ENCODE assay signal across 27 cellular contexts in the genomic region with DNA sequence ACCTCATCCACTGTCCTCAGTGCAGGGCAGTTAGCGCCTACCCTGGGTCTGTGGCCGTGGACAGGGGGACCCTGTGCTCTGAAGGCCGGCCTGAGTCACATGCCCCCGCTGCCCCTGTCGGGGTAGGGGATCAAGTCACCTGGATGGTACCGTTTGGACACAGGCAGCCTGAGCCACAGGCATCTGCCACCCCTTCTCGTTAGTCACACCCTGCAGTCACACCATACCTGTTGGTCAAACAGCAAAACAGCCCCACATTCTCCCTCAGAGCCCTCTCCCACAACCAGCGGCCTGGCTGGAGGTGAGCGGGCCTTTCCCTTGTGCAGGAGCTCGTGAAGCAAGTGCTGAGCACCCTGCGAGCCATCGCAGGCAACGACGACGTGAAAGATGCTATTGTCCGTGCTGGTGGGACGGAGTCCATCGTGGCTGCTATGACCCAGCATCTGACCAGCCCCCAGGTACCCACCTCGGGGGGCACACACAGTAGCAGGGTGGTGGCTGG.
"Had no signal": no experiment of that assay in that cellular context is flagged by ENCODE, and none has a peak within 500 bp of the region (broad histone marks: within the 10 kb centered on the region; RNA-seq: fewer than 3 reads in every experiment).

No MANE protein-coding gene starts in this region.

- H3K4me3 ChIP-seq: colonic mucosa, esophagus squamous epithelium, gastrocnemius medialis, heart right ventricle, left lung, lower lobe of right lung, mucosa of descending colon had no signal

- ATAC-seq: effector memory CD8-positive, alpha-beta T cell; esophagus mucosa; gastrocnemius medialis; heart right ventricle; left cardiac atrium; left lung; left ventricle myocardium superior; lower lobe of right lung; mucosa of descending colon had no signal

- H3K4me3 Mint-ChIP-seq: dendritic cell treated with granulocyte-macrophage colony-stimulating factor and Interleukin-4, amounts not matched to agents 40 ng/mL and 50 ng/mL, for 4 days; effector memory CD8-positive, alpha-beta T cell; endodermal cell; mesothelial cell of epicardium had no signal

- H3K27ac Mint-ChIP-seq: dendritic cell treated with granulocyte-macrophage colony-stimulating factor and Interleukin-4, amounts not matched to agents 40 ng/mL and 50 ng/mL, for 4 days; effector memory CD8-positive, alpha-beta T cell; endodermal cell; mesothelial cell of epicardium had no signal

- DNase-seq: colonic mucosa; cortex of kidney; effector CD8-positive, alpha-beta T cell; effector memory CD8-positive, alpha-beta T cell; endodermal cell; erythroblast; esophagus squamous epithelium; foreskin fibroblast; foreskin melanocyte; gastrocnemius medialis; glutamatergic neuron; head of caudate nucleus; heart right ventricle; hippocampal formation; left cardiac atrium; left ventricle myocardium superior; lower lobe of right lung; mesenchymal stem cell; mucosa of descending colon had no signal

- H3K27me3 Mint-ChIP-seq: dendritic cell treated with granulocyte-macrophage colony-stimulating factor and Interleukin-4, amounts not matched to agents 40 ng/mL and 50 ng/mL, for 4 days; effector memory CD8-positive, alpha-beta T cell had no signal

- H3K27me3 ChIP-seq: colonic mucosa, esophagus squamous epithelium, gastrocnemius medialis, heart right ventricle, left lung had no signal

- H3K4me1 ChIP-seq: colonic mucosa, esophagus squamous epithelium, left lung, lower lobe of right lung had no signal

- H3K9me3 Mint-ChIP-seq: dendritic cell treated with granulocyte-macrophage colony-stimulating factor and Interleukin-4, amounts not matched to agents 40 ng/mL and 50 ng/mL, for 4 days; effector memory CD8-positive, alpha-beta T cell; endodermal cell; mesothelial cell of epicardium had no signal

- H3K4me1 Mint-ChIP-seq: mesothelial cell of epicardium had no signal

- H3K27ac ChIP-seq: colonic mucosa, epithelial cell of prostate, esophagus squamous epithelium, gastrocnemius medialis, heart right ventricle, left lung, lower lobe of right lung had no signal

- H3K9me3 ChIP-seq: colonic mucosa, esophagus squamous epithelium, gastrocnemius medialis, heart right ventricle, left lung, lower lobe of right lung, mucosa of descending colon had no signal

- FAIRE-seq: endometrium, islet of Langerhans, keratinocyte had no signal
